Comparison of ENCODE assay signal across 9 cellular contexts in genomic region chr1:39638965-39639332, GRCh38. TPM values are rescaled to one million over a fixed set of nuclear protein-coding genes. Genes with fewer than 3 reads are reported as not detected.
DNase-seq lines count a peak whose midpoint lies in the region; ATAC-seq lines count a peak whose summit lies in the region.
"Had no signal": no experiment of that assay in that cellular context is flagged by ENCODE, and none has a peak within 500 bp of the region (broad histone marks: within the 10 kb centered on the region; RNA-seq: fewer than 3 reads in every experiment).

No MANE protein-coding gene starts in this region.

- H3K36me3 ChIP-seq in HAP-1 (replicated peaks) (no peaks in the 10 kb centered on the region), SK-N-MC (ENCODE audit: insufficient read depth, low read length) (no peaks in the 10 kb centered on the region)

- H3K4me1 ChIP-seq in HAP-1 = 0 out of 2 replicates have a peak, but pooled peaks cover 3% of the 10 kb centered on the region
- peaks cover 4% of the 10 kb centered on the region for H3K4me1 ChIP-seq in right cardiac atrium (ENCODE audit: control insufficient read depth, insufficient read depth, low read length)

- in situ Hi-C loops in HAP-1 (cut with MboI; ENCODE audit: low sequenced_read_pairs) = no loop called here

- H3K4me3 ChIP-seq in HAP-1 = peak overlapping the region; percentile 42
- H3K4me3 ChIP-seq in SK-N-MC = peak overlapping the region; percentile 70
- H3K4me3 ChIP-seq in right cardiac atrium (ENCODE audit: low read length) = peak overlapping the region; percentile 70
- peak overlapping the region; percentile 57 for H3K4me3 ChIP-seq in skeletal muscle cell (ENCODE audit: low read depth, low read length)

- ATAC-seq in right cardiac atrium = no peak
- no peak for ATAC-seq in GM18870 (IDR thresholded peaks at IDR 0.05; ENCODE audit: unreplicated experiment)
- no peak for ATAC-seq in HG03432 (IDR thresholded peaks at IDR 0.05; ENCODE audit: unreplicated experiment)

- intact Hi-C loops in right cardiac atrium (cut with DNase I) (no loop called here), posterior cingulate gyrus (cut with DNase I) (no loop called here)

- no peak overlapping the region for H3K9ac ChIP-seq in SK-N-MC (ENCODE audit: insufficient read length)

- WGBS in right cardiac atrium = 55% methylated on average over 3 of the region's 3 CpGs

- no peaks in the 10 kb centered on the region for H3K9me3 ChIP-seq in HAP-1
- H3K9me3 ChIP-seq in SK-N-MC (ENCODE audit: low read depth, low read length) = no peaks in the 10 kb centered on the region
- no peaks in the 10 kb centered on the region for H3K9me3 ChIP-seq in right cardiac atrium (ENCODE audit: control insufficient read depth, low read length)

- H3K27ac ChIP-seq in SK-N-MC (no peak overlapping the region), right cardiac atrium (ENCODE audit: low read length) (peak overlapping the region; percentile 85)

- H3K27me3 ChIP-seq in HAP-1 (ENCODE audit: low read depth) = no peaks in the 10 kb centered on the region
- H3K27me3 ChIP-seq in right cardiac atrium (ENCODE audit: control insufficient read depth, insufficient read depth) = no peaks in the 10 kb centered on the region

- DNase-seq in HAP-1 (ENCODE audit: low spot score in 2 of 2) (no peak), SK-N-MC (ENCODE audit: low read depth, low spot score) (no peak), right cardiac atrium (no peak), skeletal muscle cell (ENCODE audit: low read depth) (no peak), NCI-H1092 treated with DMSO at 0.1 percent for 48 hours (lab: John Stamatoyannopoulos, UW) (no peak), posterior cingulate gyrus (no peak)

RNA-seq across cellular contexts. Expression of gene HEYL, which starts 0.5 kb away (rescaled TPM):
- total RNA-seq in right cardiac atrium = 10 to 100 TPM; 25.9 to 50.5 (median 32.8) TPM
- 22.6 TPM for polyA plus RNA-seq in right cardiac atrium

RNA-seq across cellular contexts. Expression of gene NT5C1A, which starts 33.0 kb away (rescaled TPM):
- total RNA-seq in right cardiac atrium = 10 to 100 TPM; 18.2 to 44.8 (median 41.3) TPM
- polyA plus RNA-seq in right cardiac atrium = 5.7 TPM
- total RNA-seq: glomerular endothelial cell had no signal

RNA-seq across cellular contexts. Expression of gene HPCAL4, which starts 52.3 kb away (rescaled TPM):
- 1 to 10 TPM in 3 of 4 donors, under 1 TPM in 1; 0.89 to 5.2 (median 4.1) TPM for total RNA-seq in right cardiac atrium
- polyA plus RNA-seq in right cardiac atrium = 2.8 TPM
- total RNA-seq: glomerular endothelial cell had no signal
